In the genomic region with DNA sequence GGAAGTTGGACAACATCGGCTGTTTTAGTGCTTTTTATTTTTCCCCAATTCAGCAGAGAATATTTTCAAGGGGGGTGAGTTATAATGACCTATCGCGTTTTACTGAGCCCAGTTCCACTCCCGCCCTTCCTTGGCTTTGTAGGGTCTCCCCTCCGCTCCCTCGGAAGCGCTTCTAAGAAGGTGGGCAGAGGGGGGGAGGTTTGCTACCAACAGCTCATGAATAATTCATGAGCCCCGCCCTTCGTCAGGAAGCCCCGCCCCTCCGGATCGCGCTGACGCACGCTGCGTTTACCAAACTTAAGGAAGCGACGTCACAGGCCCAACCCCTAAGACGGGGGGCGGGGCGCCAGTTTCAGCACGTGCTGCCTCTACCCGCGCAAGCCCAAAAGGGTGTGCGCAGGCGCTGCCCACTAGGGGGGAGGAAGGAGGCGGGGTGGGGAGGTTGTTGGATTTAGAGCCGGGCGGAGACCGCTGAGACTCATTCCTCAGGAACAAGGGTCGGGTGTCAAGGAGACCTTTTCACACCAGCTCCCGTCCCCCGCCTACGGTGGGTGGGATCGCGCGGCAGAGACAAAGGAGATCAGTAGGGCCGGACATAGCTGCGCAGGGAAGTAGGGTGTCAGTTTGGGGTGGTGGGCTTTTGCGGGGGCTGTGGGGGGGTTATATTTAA, we compare ENCODE assay signal across 8 cellular contexts. TPM values are rescaled to one million over a fixed set of nuclear protein-coding genes. Genes with fewer than 3 reads are reported as not detected.
DNase-seq lines count a peak whose midpoint lies in the region; ATAC-seq and TF ChIP-seq lines count a peak whose summit lies in the region.

No MANE protein-coding gene starts in this region.

- H3K9ac ChIP-seq in adipocyte (ENCODE audit: low read length): peak overlapping the region; percentile 95

- H3K4me1 ChIP-seq in adipocyte (ENCODE audit: control insufficient read depth, insufficient read depth, low read length): peaks cover 28% of the 10 kb centered on the region
- peaks cover 12% of the 10 kb centered on the region for H3K4me1 ChIP-seq in ovary (ENCODE audit: insufficient read depth)
- H3K4me1 ChIP-seq in thyroid gland: peaks cover 31 to 43% of the 10 kb centered on the region in 2 donors

- intact Hi-C loops in Right ventricle myocardium superior (cut with DNase I): no loop called here
- intact Hi-C loops in ovary (cut with DNase I): loop anchor here in 1 of 4 donors (5.0 kb wide), 1 partner anchor 277 kb away; no protein-coding TSS in a partner anchor
- intact Hi-C loops in thyroid gland (cut with DNase I): no loop called here

- ATAC-seq in HG02759 (IDR thresholded peaks at IDR 0.05; ENCODE audit: unreplicated experiment) (peak; percentile 49), Right ventricle myocardium superior (ENCODE audit: poor library complexity) (peak; percentile 84)

- H3K27me3 ChIP-seq in adipocyte (replicated peaks; ENCODE audit: control insufficient read depth, insufficient read depth, low read length) (no peaks in the 10 kb centered on the region), ovary (no peaks in the 10 kb centered on the region), thyroid gland (no peaks in the 10 kb centered on the region)

- no peaks in the 10 kb centered on the region for H3K9me3 ChIP-seq in adipocyte (ENCODE audit: control insufficient read depth, low read length)
- H3K9me3 ChIP-seq in ovary: no peaks in the 10 kb centered on the region
- no peaks in the 10 kb centered on the region for H3K9me3 ChIP-seq in thyroid gland

- H3K27ac ChIP-seq in ovary (peak overlapping the region; percentile 98 to 99), thyroid gland (peak overlapping the region; percentile 99 to 100 (median 99))

- peak; percentile 84 for TF ChIP-seq EP300 in ovary (IDR thresholded peaks at IDR 0.05)

- peak overlapping the region; percentile 98 for H3K4me3 ChIP-seq in adipocyte (ENCODE audit: low read length)
- peak overlapping the region; percentile 70 for H3K4me3 ChIP-seq in ovary
- H3K4me3 ChIP-seq in thyroid gland (replicated peaks in 1 of 3): peak overlapping the region; percentile 36 to 89 (median 88)

- TF ChIP-seq POLR2A in ovary (IDR thresholded peaks at IDR 0.05) (peak; percentile 91), thyroid gland (IDR thresholded peaks at IDR 0.05) (peak; percentile 74 to 79)

- DNase-seq in GM10266 (ENCODE audit: extremely low spot score) (peak; percentile 96), NCI-H1417 treated with DMSO at 0.1 percent for 48 hours (lab: John Stamatoyannopoulos, UW) (peak; percentile 99), SW 1271 (lab: John Stamatoyannopoulos, UW) (peak; percentile 97 to 98), adipocyte (ENCODE audit: low read depth) (peak; percentile 100), Right ventricle myocardium superior (peak; percentile 100), ovary (peak; percentile 100), thyroid gland (peak; percentile 100)

- no peak for TF ChIP-seq CTCF in GM10266 (IDR thresholded peaks at IDR 0.05; ENCODE audit: control insufficient read depth, insufficient read depth, low read depth, missing control alignments)
- peak; percentile 29 to 80 (median 72) for TF ChIP-seq CTCF in ovary (IDR thresholded peaks at IDR 0.05)
- peak in 3 of 6 experiments; percentile 36 to 45 (median 41) for TF ChIP-seq CTCF in thyroid gland (IDR thresholded peaks at IDR 0.05)

- WGBS in ovary, 3 donors: 0 to 1% (median 0%) methylated on average over 40 of the region's 40 CpGs
- WGBS in thyroid gland, 2 donors: 1% methylated on average over 22 to 37 of the region's 40 CpGs

- peaks cover 24% of the 10 kb centered on the region for H3K36me3 ChIP-seq in adipocyte (ENCODE audit: control insufficient read depth, insufficient read depth, low read length, severe bottlenecking)
- no peaks in the 10 kb centered on the region for H3K36me3 ChIP-seq in ovary
- H3K36me3 ChIP-seq in thyroid gland: peaks cover 9 to 13% of the 10 kb centered on the region in 2 donors

RNA-seq across cellular contexts. Expression of gene MEPCE, which starts 0.5 kb away (rescaled TPM):
- total RNA-seq in Right ventricle myocardium superior (22.2 TPM), ovary (10 to 100 TPM; 29.4 to 60.6 (median 44.7) TPM), thyroid gland (10 to 100 TPM; 42.9 to 48.7 (median 45.6) TPM)
- polyA plus RNA-seq in ovary: 10 to 100 TPM; 30.0 to 48.9 TPM

RNA-seq across cellular contexts. Expression of gene ZCWPW1, which starts 0.6 kb away (rescaled TPM):
- total RNA-seq in Right ventricle myocardium superior (5.4 TPM), ovary (1 to 10 TPM; 2.6 to 6.5 (median 5.0) TPM), thyroid gland (1 to 10 TPM; 3.6 to 7.1 (median 4.3) TPM)
- polyA plus RNA-seq in ovary: 1 to 10 TPM; 8.2 to 9.3 TPM

RNA-seq across cellular contexts. Expression of gene PPP1R35, which starts 7.2 kb away (rescaled TPM):
- 10.9 TPM for total RNA-seq in Right ventricle myocardium superior
- 10 to 100 TPM; 31.8 to 48.5 (median 39.1) TPM for total RNA-seq in ovary
- 10 to 100 TPM in 1 of 2 donors, 1 to 10 TPM in 1; 2.7 to 39.8 TPM for polyA plus RNA-seq in ovary
- total RNA-seq in thyroid gland: 10 to 100 TPM; 28.4 to 67.2 (median 45.5) TPM

RNA-seq across cellular contexts. Expression of gene SPACDR, which starts 35.0 kb away (rescaled TPM):
- total RNA-seq in Right ventricle myocardium superior (0.81 TPM), ovary (1 to 10 TPM in 2 of 7 donors, under 1 TPM in 4, not detected in 1; 0.45 to 3.0 (median 0.87) TPM), thyroid gland (1 to 10 TPM in 1 of 4 donors, not detected in 3; 2.0 TPM)
- polyA plus RNA-seq in ovary: under 1 TPM; 0.25 to 0.71 TPM

RNA-seq across cellular contexts. Expression of gene TSC22D4, which starts 49.9 kb away (rescaled TPM):
- total RNA-seq in Right ventricle myocardium superior: 47.4 TPM
- 10 to 100 TPM; 19.8 to 57.3 (median 47.5) TPM for total RNA-seq in ovary
- polyA plus RNA-seq in ovary: 10 to 100 TPM in 1 of 2 donors, 1 to 10 TPM in 1; 6.5 to 40.4 TPM
- total RNA-seq in thyroid gland: 10 to 100 TPM; 22.7 to 37.8 (median 27.9) TPM

Comparison
In these comparisons a context has a peak if more than half of its experiments do, and no peak if none do; other contexts are left out.
1. Peak in every context shown above with its lines: DNase-seq, ATAC-seq, H3K4me3 ChIP-seq and H3K27ac ChIP-seq.